ENCODE assay signal across 28 cellular contexts in genomic region chr2:1054399-1054798, GRCh38.
"Had no signal": no experiment of that assay in that cellular context is flagged by ENCODE, and none has a peak within 500 bp of the region (broad histone marks: within the 10 kb centered on the region; RNA-seq: fewer than 3 reads in every experiment).

No MANE protein-coding gene starts in this region.

- DNase-seq: activated CD4-positive, alpha-beta memory T cell treated with anti-CD3 and anti-CD28 coated beads, Interleukin-2, amount 10 ng/mL, durations not matched to agents 7 days and 5 days; activated CD4-positive, alpha-beta T cell treated with anti-CD3 and anti-CD28 coated beads for 1 hour; activated CD4-positive, alpha-beta T cell treated with anti-CD3 and anti-CD28 coated beads, Interleukin-2, amount 10 ng/mL, durations not matched to agents 7 days and 5 days; activated CD8-positive, alpha-beta memory T cell treated with anti-CD3 and anti-CD28 coated beads, Interleukin-2, amount 50 U/mL, for 48 hours; activated naive CD4-positive, alpha-beta T cell; activated T-cell treated with anti-CD3 and anti-CD28 coated beads, Interleukin-2, amount 50 U/mL, for 24 hours; body of pancreas; cerebellar nuclear complex; colonic mucosa; effector CD8-positive, alpha-beta T cell; esophagus squamous epithelium; foreskin melanocyte; left ventricle myocardium inferior; naive thymus-derived CD4-positive, alpha-beta T cell; occipital lobe; spleen; stimulated activated naive CD4-positive, alpha-beta T cell; T1000; tibial artery; upper lobe of right lung had no signal

- H3K27ac Mint-ChIP-seq: activated CD4-positive, alpha-beta memory T cell treated with anti-CD3 and anti-CD28 coated beads, Interleukin-2, amount 10 ng/mL, durations not matched to agents 7 days and 5 days; activated CD4-positive, alpha-beta T cell treated with anti-CD3 and anti-CD28 coated beads, Interleukin-2, amount 10 ng/mL, durations not matched to agents 7 days and 5 days; activated naive CD4-positive, alpha-beta T cell treated with anti-CD3 and anti-CD28 coated beads, Interleukin-2, amount 50 U/mL, for 72 hours; activated T-cell treated with anti-CD3 and anti-CD28 coated beads, Interleukin-2, amount 50 U/mL, for 24 hours; mesothelial cell of epicardium; naive thymus-derived CD4-positive, alpha-beta T cell; T-helper 1 cell treated with Interleukin-12 subunit alpha and Interleukin-12 subunit beta and Interleukin-4 antibody, amounts not matched to agents 30 μg/mL and 1 μg/mL, for 36 hours had no signal

- H3K27ac ChIP-seq: body of pancreas, cardiac muscle cell, colonic mucosa, esophagus squamous epithelium, left ventricle myocardium inferior, right atrium auricular region, spleen, suprapubic skin, tibial artery, upper lobe of right lung, WERI-Rb-1 had no signal

- H3K4me3 ChIP-seq: body of pancreas, cardiac muscle cell, colonic mucosa, esophagus squamous epithelium, left ventricle myocardium inferior, lung, right atrium auricular region, spleen, suprapubic skin, tibial artery, upper lobe of right lung had no signal

- H3K9me3 ChIP-seq: body of pancreas, colonic mucosa, esophagus squamous epithelium, left ventricle myocardium inferior, right atrium auricular region, suprapubic skin, tibial artery, upper lobe of right lung had no signal

- H3K9me3 Mint-ChIP-seq: activated CD4-positive, alpha-beta memory T cell treated with anti-CD3 and anti-CD28 coated beads, Interleukin-2, amount 10 ng/mL, durations not matched to agents 7 days and 5 days; activated CD4-positive, alpha-beta T cell treated with anti-CD3 and anti-CD28 coated beads, Interleukin-2, amount 10 ng/mL, durations not matched to agents 7 days and 5 days; activated naive CD4-positive, alpha-beta T cell treated with anti-CD3 and anti-CD28 coated beads, Interleukin-2, amount 50 U/mL, for 72 hours; activated T-cell treated with anti-CD3 and anti-CD28 coated beads, Interleukin-2, amount 50 U/mL, for 24 hours; T-helper 1 cell treated with Interleukin-12 subunit alpha and Interleukin-12 subunit beta and Interleukin-4 antibody, amounts not matched to agents 30 μg/mL and 1 μg/mL, for 36 hours had no signal

- H3K36me3 ChIP-seq: cardiac muscle cell, colonic mucosa, esophagus squamous epithelium, left ventricle myocardium inferior, right atrium auricular region, spleen, suprapubic skin, tibial artery, upper lobe of right lung, WERI-Rb-1 had no signal

- H3K27me3 Mint-ChIP-seq: activated CD4-positive, alpha-beta memory T cell treated with anti-CD3 and anti-CD28 coated beads, Interleukin-2, amount 10 ng/mL, durations not matched to agents 7 days and 5 days had no signal

- H3K4me1 Mint-ChIP-seq: activated CD4-positive, alpha-beta memory T cell treated with anti-CD3 and anti-CD28 coated beads, Interleukin-2, amount 10 ng/mL, durations not matched to agents 7 days and 5 days; activated CD4-positive, alpha-beta T cell treated with anti-CD3 and anti-CD28 coated beads, Interleukin-2, amount 10 ng/mL, durations not matched to agents 7 days and 5 days had no signal

- H3K36me3 Mint-ChIP-seq: mesothelial cell of epicardium; naive thymus-derived CD4-positive, alpha-beta T cell had no signal

- H3K27me3 ChIP-seq: body of pancreas, cardiac muscle cell, colonic mucosa, right atrium auricular region, suprapubic skin had no signal

- ATAC-seq: activated naive CD4-positive, alpha-beta T cell treated with anti-CD3 and anti-CD28 coated beads, Interleukin-2, amount 50 U/mL, for 72 hours; body of pancreas; naive thymus-derived CD4-positive, alpha-beta T cell; upper lobe of right lung had no signal

- H3K4me1 ChIP-seq: body of pancreas, colonic mucosa, esophagus squamous epithelium, left ventricle myocardium inferior, right atrium auricular region, spleen, suprapubic skin, tibial artery, upper lobe of right lung had no signal

- H3K4me3 Mint-ChIP-seq: activated CD4-positive, alpha-beta memory T cell treated with anti-CD3 and anti-CD28 coated beads, Interleukin-2, amount 10 ng/mL, durations not matched to agents 7 days and 5 days; activated CD4-positive, alpha-beta T cell treated with anti-CD3 and anti-CD28 coated beads, Interleukin-2, amount 10 ng/mL, durations not matched to agents 7 days and 5 days; activated T-cell treated with anti-CD3 and anti-CD28 coated beads, Interleukin-2, amount 50 U/mL, for 24 hours; mesothelial cell of epicardium; T-helper 1 cell treated with Interleukin-12 subunit alpha and Interleukin-12 subunit beta and Interleukin-4 antibody, amounts not matched to agents 30 μg/mL and 1 μg/mL, for 36 hours had no signal
